ENCODE assay signal across 8 cellular contexts in genomic region chr2:197198890-197199289, GRCh38.
A peak's percentile ranks its signal among the peaks of the same experiment; 100 is the strongest.
DNase-seq lines count a peak whose midpoint lies in the region; ATAC-seq and TF ChIP-seq lines count a peak whose summit lies in the region.

No MANE protein-coding gene starts in this region.

- peaks cover 39% of the 10 kb centered on the region for H3K36me3 Mint-ChIP-seq in activated T-helper 17 cell treated with anti-CD3 and anti-CD28 coated beads, Interleukin-2, amount 50 U/mL, for 72 hours (ENCODE audit: low read depth)

- H3K9ac ChIP-seq in OCI-LY3 (ENCODE audit: low read length), result peak overlapping the region; percentile 55

- H3K27me3 Mint-ChIP-seq in activated T-helper 17 cell treated with anti-CD3 and anti-CD28 coated beads, Interleukin-2, amount 50 U/mL, for 72 hours, result no peaks in the 10 kb centered on the region

- H3K4me3 ChIP-seq in OCI-LY3 (ENCODE audit: low read length), result peak overlapping the region; percentile 69

- H3K9me3 ChIP-seq in OCI-LY3 (ENCODE audit: insufficient read depth, low read length), result no peaks in the 10 kb centered on the region

- H4K20me1 ChIP-seq in OCI-LY3 (ENCODE audit: insufficient read depth, low read length), result no peaks in the 10 kb centered on the region

- peak overlapping the region; percentile 79 for H3K27ac Mint-ChIP-seq in activated T-helper 17 cell treated with anti-CD3 and anti-CD28 coated beads, Interleukin-2, amount 50 U/mL, for 72 hours

- H3K9me3 Mint-ChIP-seq in activated T-helper 17 cell treated with anti-CD3 and anti-CD28 coated beads, Interleukin-2, amount 50 U/mL, for 72 hours, result no peaks in the 10 kb centered on the region

- ATAC-seq in GM18498 (IDR thresholded peaks at IDR 0.05; ENCODE audit: unreplicated experiment) (peak; percentile 97), HG02763 (IDR thresholded peaks at IDR 0.05; ENCODE audit: unreplicated experiment) (peak; percentile 98), left lobe of liver (peak; percentile 49)
- peak; percentile 95 for ATAC-seq in activated T-helper 17 cell treated with anti-CD3 and anti-CD28 coated beads, Interleukin-2, amount 50 U/mL, for 72 hours (replicated peaks)

- H3K4me1 Mint-ChIP-seq in activated T-helper 17 cell treated with anti-CD3 and anti-CD28 coated beads, Interleukin-2, amount 50 U/mL, for 72 hours, result peaks cover 62% of the 10 kb centered on the region

- peaks cover 13% of the 10 kb centered on the region for H3K36me3 ChIP-seq in OCI-LY3 (replicated peaks; ENCODE audit: low read depth, low read length)

- peak overlapping the region; percentile 72 for H3K27ac ChIP-seq in OCI-LY3 (ENCODE audit: low read length)

- no peak overlapping the region; the same call in 1 of the 2 replicates for H2AFZ ChIP-seq in OCI-LY3 (ENCODE audit: low read depth, low read length)

- TF ChIP-seq CTCF in OCI-LY3 (IDR thresholded peaks at IDR 0.05; ENCODE audit: low read depth, low read length), result no peak

- H3K4me2 ChIP-seq in OCI-LY3 (ENCODE audit: low read length), result peak overlapping the region; percentile 79

- peak overlapping the region; percentile 85 for H3K4me3 Mint-ChIP-seq in activated T-helper 17 cell treated with anti-CD3 and anti-CD28 coated beads, Interleukin-2, amount 50 U/mL, for 72 hours

- peaks cover 24% of the 10 kb centered on the region for H3K4me1 ChIP-seq in OCI-LY3 (ENCODE audit: low read length)

- DNase-seq in left lobe of liver (ENCODE audit: low spot score) (peak; percentile 56), NCI-H1436 treated with DMSO at 0.1 percent for 48 hours (lab: John Stamatoyannopoulos, UW) (no peak), HK-2 (ENCODE audit: unreplicated experiment) (no peak)
- DNase-seq in stimulated activated CD8-positive, alpha-beta memory T cell treated with anti-CD3 and anti-CD28 coated beads, Interleukin-7, amount 100 ng/mL, for 24 hours (ENCODE audit: low read depth), result peak; percentile 59

- 0 out of 2 replicates have a peak, but pooled peaks cover 5% of the 10 kb centered on the region for H3K79me2 ChIP-seq in OCI-LY3 (ENCODE audit: low read length)

- no peaks in the 10 kb centered on the region for H3K27me3 ChIP-seq in OCI-LY3 (ENCODE audit: low read depth, low read length)

Comparison
In these comparisons a context has a peak if more than half of its experiments do, and no peak if none do; other contexts are left out.
1. DNase-seq: peak in left lobe of liver (single experiment) and stimulated activated CD8-positive, alpha-beta memory T cell treated with anti-CD3 and anti-CD28 coated beads, Interleukin-7, amount 100 ng/mL, for 24 hours (single experiment); none in NCI-H1436 treated with DMSO at 0.1 percent for 48 hours (single experiment) and HK-2 (single experiment).
2. Peak in every context shown above with its lines, with median percentiles within 50 percentile points of each other: ATAC-seq.